Comparison of ENCODE assay signal across 13 cellular contexts in the genomic region with DNA sequence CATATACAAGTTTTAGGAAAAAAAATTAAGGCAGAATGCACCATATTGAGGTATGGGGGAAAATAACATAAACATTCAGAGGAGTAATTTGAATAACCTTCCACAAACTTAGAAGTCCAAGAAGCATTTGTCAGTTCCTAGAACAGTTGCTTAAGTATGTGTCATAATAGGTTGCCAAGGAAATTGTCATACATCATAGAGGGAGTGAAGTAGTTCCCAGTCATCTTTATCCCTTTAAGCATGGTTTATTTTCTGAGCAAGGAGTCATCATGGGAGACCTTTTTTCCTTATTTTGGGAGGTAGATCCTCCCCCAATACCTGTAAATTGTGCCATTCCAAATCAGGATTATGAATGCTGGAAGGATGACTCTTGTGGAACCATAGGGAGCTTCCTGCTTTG. TPM values are rescaled to one million over a fixed set of nuclear protein-coding genes. Genes with fewer than 3 reads are reported as not detected.
DNase-seq lines count a peak whose midpoint lies in the region; ATAC-seq lines count a peak whose summit lies in the region.
"Had no signal": no experiment of that assay in that cellular context is flagged by ENCODE, and none has a peak within 500 bp of the region (broad histone marks: within the 10 kb centered on the region; RNA-seq: fewer than 3 reads in every experiment).

A gene with protein sequence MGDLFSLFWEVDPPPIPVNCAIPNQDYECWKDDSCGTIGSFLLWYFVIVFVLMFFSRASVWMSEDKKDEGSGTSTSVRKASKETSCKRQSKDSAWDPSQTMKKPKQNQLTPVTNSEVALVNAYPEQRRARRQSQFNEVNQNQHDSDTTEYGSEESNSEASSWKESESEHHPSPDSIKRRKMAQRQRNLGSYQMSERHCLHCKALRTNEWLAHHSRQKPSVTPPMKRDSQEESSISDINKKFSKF (plus strand): TSS at position 219 of the 400 bp plus-strand sequence. CDS start 51 bp downstream, at position 270.

- H3K23ac ChIP-seq in mesendoderm (ENCODE audit: low read length) = no peak within 1 kb of the TSS

- no peak within 1 kb of the TSS for H3K4me3 ChIP-seq in Karpas-422 (ENCODE audit: low read length)
- no peak within 1 kb of the TSS for H3K4me3 ChIP-seq in mesendoderm (ENCODE audit: low read length)
- H3K4me3 ChIP-seq: colonic mucosa had no signal

- H3K36me3 ChIP-seq in Karpas-422 (ENCODE audit: insufficient read depth, low read length) (peaks cover 12% of the 10 kb centered on the region), mesendoderm (ENCODE audit: control insufficient read depth, insufficient read depth, low read length) (no peaks in the 10 kb centered on the region)
- H3K36me3 ChIP-seq: colonic mucosa had no signal

- H3K27ac ChIP-seq in Karpas-422 (ENCODE audit: low read length) (no peak within 1 kb of the TSS), mesendoderm (ENCODE audit: low read depth, low read length) (no peak within 1 kb of the TSS)
- H3K27ac ChIP-seq: colonic mucosa, neutrophil had no signal

- H3K79me2 ChIP-seq in Karpas-422 (ENCODE audit: low read length) (peaks cover 24% of the 10 kb centered on the region), mesendoderm (ENCODE audit: control insufficient read depth, insufficient read depth, low read length) (peaks cover 2% of the 10 kb centered on the region)

- H2AFZ ChIP-seq in Karpas-422 (ENCODE audit: low read length) = peak within 1 kb of the TSS; percentile 43

- H2BK120ac ChIP-seq in mesendoderm (ENCODE audit: low read depth, low read length) = no peak within 1 kb of the TSS

- H4K5ac ChIP-seq in mesendoderm (ENCODE audit: low read length) = no peak within 1 kb of the TSS

- H3K4me2 ChIP-seq in Karpas-422 (ENCODE audit: low read depth, low read length, poor library complexity, severe bottlenecking) = no peak within 1 kb of the TSS
- no peak within 1 kb of the TSS for H3K4me2 ChIP-seq in mesendoderm (ENCODE audit: low read length)

- H3K56ac ChIP-seq in mesendoderm (ENCODE audit: low read length) = no peak within 1 kb of the TSS

- no peak for ATAC-seq in GM18502 (IDR thresholded peaks at IDR 0.05; ENCODE audit: poor library complexity, unreplicated experiment)

- H2AK5ac ChIP-seq in mesendoderm (ENCODE audit: low read length) = no peak within 1 kb of the TSS

- no peaks in the 10 kb centered on the region for H3K9me3 ChIP-seq in Karpas-422 (ENCODE audit: low read length)
- H3K9me3 ChIP-seq: colonic mucosa, neutrophil had no signal

- H3K4ac ChIP-seq in mesendoderm (ENCODE audit: low read depth, low read length) = peak within 1 kb of the TSS; percentile 36

- no peaks in the 10 kb centered on the region for H4K20me1 ChIP-seq in Karpas-422 (ENCODE audit: insufficient read depth, low read depth, low read length)

- H2BK5ac ChIP-seq in mesendoderm (ENCODE audit: low read length) = no peak within 1 kb of the TSS

- DNase-seq in AG20443 (ENCODE audit: low spot score) (peak; percentile 43), Karpas-422 (no peak), amniotic epithelial cell (ENCODE audit: low read depth) (peak; percentile 93), mesendoderm (no peak), NCI-H526 (lab: John Stamatoyannopoulos, UW) (no peak), foreskin melanocyte (no peak)
- DNase-seq in stimulated activated naive CD4-positive, alpha-beta T cell (lab: John Stamatoyannopoulos, UW) = no peak
- DNase-seq: colonic mucosa; NCI-H345; stimulated activated CD4-positive, alpha-beta T cell treated with anti-CD3 and anti-CD28 coated beads, Interleukin-2, amount 100 ng/mL, for 48 hours had no signal

- H3K9ac ChIP-seq in Karpas-422 (ENCODE audit: low read length) = no peak within 1 kb of the TSS
- H3K9ac ChIP-seq in mesendoderm (ENCODE audit: low read length) = no peak within 1 kb of the TSS

- no peaks in the 10 kb centered on the region for H3K9me2 ChIP-seq in Karpas-422 (replicated peaks; ENCODE audit: insufficient read depth, low read length)

- no peaks in the 10 kb centered on the region for H3K27me3 ChIP-seq in Karpas-422 (ENCODE audit: low read length)
- H3K27me3 ChIP-seq in mesendoderm (ENCODE audit: insufficient read depth, low read length, poor library complexity) = no peaks in the 10 kb centered on the region
- H3K27me3 ChIP-seq: colonic mucosa, neutrophil had no signal

- no peak within 1 kb of the TSS for H3K18ac ChIP-seq in mesendoderm (ENCODE audit: low read length)

- peaks cover 17% of the 10 kb centered on the region for H3K4me1 ChIP-seq in Karpas-422 (ENCODE audit: low read length)
- H3K4me1 ChIP-seq in mesendoderm (ENCODE audit: control insufficient read depth, low read depth, low read length) = no peaks in the 10 kb centered on the region
- H3K4me1 ChIP-seq: colonic mucosa had no signal

- no peak within 1 kb of the TSS for H4K8ac ChIP-seq in mesendoderm (ENCODE audit: low read depth, low read length)

- no peaks in the 10 kb centered on the region for H3K79me1 ChIP-seq in mesendoderm (ENCODE audit: low read length)

- no peak within 1 kb of the TSS for H2BK15ac ChIP-seq in mesendoderm (replicated peaks; ENCODE audit: low read depth)

RNA-seq across cellular contexts. Expression of the gene that starts here (rescaled TPM):
- total RNA-seq in Karpas-422 (2014; rRNA removed; shearing (Covaris generic); ENCODE audit: low replicate concordance) = not detected in 2 replicates
- polyA plus RNA-seq in mesendoderm (2013, experiment 1 of 2) = not detected
- polyA plus RNA-seq in mesendoderm (2013, experiment 2 of 2) = not detected
- total RNA-seq: activated T-helper 2 cell treated with anti-CD3 and anti-CD28 coated beads, Interferon-gamma antibody, Interleukin-2, Interleukin-4, amounts not matched to agents 10 μg/mL and 5 μg/mL and 100 μg/mL, durations not matched to agents 14 hours and 24 hours and 36 hours; colonic mucosa had no signal

Comparison
In these comparisons a context has a peak if more than half of its experiments do, and no peak if none do; other contexts are left out.
1. DNase-seq: peak in AG20443 (single experiment) and amniotic epithelial cell (single experiment); none in Karpas-422 (single experiment), mesendoderm (single experiment), NCI-H526 (0 of 2), foreskin melanocyte (single experiment) and stimulated activated naive CD4-positive, alpha-beta T cell (0 of 6).